ENCODE assay signal across 25 cellular contexts in the genomic region with DNA sequence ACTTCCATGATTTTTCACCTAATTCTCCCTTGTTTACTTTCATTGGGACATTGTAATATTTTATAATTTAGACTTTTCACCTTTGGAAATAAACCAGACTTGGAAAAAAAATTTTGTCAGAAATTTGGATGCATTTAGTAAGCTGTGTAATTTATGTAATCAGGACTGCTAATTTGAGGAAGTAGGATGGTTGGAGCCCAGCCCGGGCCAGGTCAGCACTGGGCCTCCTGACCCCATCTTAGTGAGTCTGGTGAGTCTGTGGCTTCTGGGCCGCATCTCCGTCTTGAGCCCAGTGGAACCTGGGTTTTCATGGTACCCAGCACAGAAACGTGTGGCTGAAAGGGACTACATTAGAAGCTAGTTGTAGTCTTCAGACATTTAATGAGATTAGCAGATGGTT.
"Had no signal": no experiment of that assay in that cellular context is flagged by ENCODE, and none has a peak within 500 bp of the region (broad histone marks: within the 10 kb centered on the region; RNA-seq: fewer than 3 reads in every experiment).

No MANE protein-coding gene starts in this region.

- H3K4me3 ChIP-seq: neural progenitor cell, ovary, psoas muscle, stomach, thoracic aorta, thyroid gland, transverse colon, upper lobe of right lung, vagina had no signal

- ATAC-seq: naive thymus-derived CD8-positive, alpha-beta T cell; natural killer cell treated with Interleukin-12 subunit alpha and Interleukin-12 subunit beta and Interleukin-15 and Interleukin-18, amount 100 ng/mL, for 72 hours; psoas muscle; right cardiac atrium; sciatic nerve; stimulated activated effector memory CD8-positive, alpha-beta T cell treated with anti-CD3 and anti-CD28 coated beads, Interleukin-12 subunit alpha, Interleukin-12 subunit beta, amount 100 ng/mL, for 72 hours; stimulated activated naive B cell treated with anti-CD40 and anti-IgM and Interleukin-4, amounts not matched to agents 10 μg/mL and 1 μg/mL and 100 μg/mL, for 72 hours; upper lobe of right lung had no signal

- H3K9ac ChIP-seq: neural progenitor cell, parathyroid adenoma had no signal

- H3K27ac ChIP-seq: neural progenitor cell, ovary, parathyroid adenoma, psoas muscle, thoracic aorta, thyroid gland, transverse colon, upper lobe of right lung, vagina had no signal

- H3K36me3 ChIP-seq: neural progenitor cell, ovary, stomach, thoracic aorta, thyroid gland, transverse colon, upper lobe of right lung, vagina had no signal

- FAIRE-seq: small intestine had no signal

- H3K4me1 ChIP-seq: neural progenitor cell, transverse colon, upper lobe of right lung had no signal

- H3K9me3 ChIP-seq: ovary, psoas muscle, thoracic aorta, thyroid gland, transverse colon, upper lobe of right lung, vagina had no signal

- H3K27me3 ChIP-seq: ovary, thyroid gland, upper lobe of right lung, vagina had no signal

- DNase-seq: naive B cell; naive thymus-derived CD8-positive, alpha-beta T cell; occipital lobe; ovary; posterior cingulate gyrus; psoas muscle; right cardiac atrium; small intestine; stimulated activated CD4-positive, alpha-beta T cell treated with anti-CD3 and anti-CD28 coated beads, Interleukin-15, amount 100 ng/mL, for 24 hours; stimulated activated CD4-positive, alpha-beta T cell treated with anti-CD3 and anti-CD28 coated beads, Interleukin-2, amount 100 ng/mL, for 24 hours; stimulated activated CD4-positive, alpha-beta T cell treated with anti-CD3 and anti-CD28 coated beads, Interleukin-2, amount 100 ng/mL, for 48 hours; stimulated activated CD4-positive, alpha-beta T cell treated with anti-CD3 and anti-CD28 coated beads, Interleukin-4, amount 100 ng/mL, for 24 hours; stimulated activated naive B cell treated with anti-CD40 and anti-IgM and Interleukin-4, amounts not matched to agents 10 μg/mL and 1 μg/mL and 100 μg/mL, for 72 hours; stimulated activated naive CD4-positive, alpha-beta T cell treated with Interleukin-2 at 50 U/mL for 16 hours; stomach; thyroid gland; transverse colon; upper lobe of right lung had no signal
